21 cellular contexts compared by ENCODE assay signal in genomic region chr5:129049116-129049515, GRCh38. TPM values are rescaled to one million over a fixed set of nuclear protein-coding genes. Genes with fewer than 3 reads are reported as not detected.
DNase-seq lines count a peak whose midpoint lies in the region; ATAC-seq and TF ChIP-seq lines count a peak whose summit lies in the region.
"Had no signal": no experiment of that assay in that cellular context is flagged by ENCODE, and none has a peak within 500 bp of the region (broad histone marks: within the 10 kb centered on the region; RNA-seq: fewer than 3 reads in every experiment).

No MANE protein-coding gene starts in this region.

- no peaks in the 10 kb centered on the region for H3K9me2 ChIP-seq in SK-N-SH

- H3K27ac ChIP-seq in SK-N-SH (ENCODE audit: low read depth in 2 of 2, low read length in 1 of 2) (peak overlapping the region in 1 of 2 experiments; percentile 47; a peak in 1 of 4 replicates), VCaP (peak overlapping the region; percentile 33), heart right ventricle (no peak overlapping the region), right cardiac atrium (ENCODE audit: low read length) (no peak overlapping the region)
- H3K27ac ChIP-seq: A549; BLaER1 treated with 17β-estradiol and CSF1 and Interleukin-3, amounts not matched to agents 10 nM and 100 nM had no signal

- H3K36me3 ChIP-seq in SK-N-SH (replicated peaks in 1 of 2; ENCODE audit: control insufficient read depth in 1 of 2, insufficient read depth in 2 of 2, low read length in 1 of 2) (no peaks in the 10 kb centered on the region), heart right ventricle (no peaks in the 10 kb centered on the region)
- H3K36me3 ChIP-seq: BE2C; BLaER1 treated with 17β-estradiol and CSF1 and Interleukin-3, amounts not matched to agents 10 nM and 100 nM; HAP-1 had no signal

- no peaks in the 10 kb centered on the region for H3K27me3 Mint-ChIP-seq in nephron (ENCODE audit: low read depth)

- H3K4me2 ChIP-seq in SK-N-SH: no peak overlapping the region
- H3K4me2 ChIP-seq: A549; BLaER1 treated with 17β-estradiol and CSF1 and Interleukin-3, amounts not matched to agents 10 nM and 100 nM had no signal

- POLR2A ChIA-PET in SK-N-SH (lab: Yijun Ruan, JAX): no interaction called here

- H3K27me3 ChIP-seq in SK-N-SH (ENCODE audit: insufficient read depth): no peaks in the 10 kb centered on the region
- H3K27me3 ChIP-seq in heart right ventricle: no peaks in the 10 kb centered on the region
- no peaks in the 10 kb centered on the region for H3K27me3 ChIP-seq in right cardiac atrium (ENCODE audit: control insufficient read depth, insufficient read depth)
- H3K27me3 ChIP-seq: BE2C; BLaER1 treated with 17β-estradiol and CSF1 and Interleukin-3, amounts not matched to agents 10 nM and 100 nM had no signal

- intact Hi-C loops in heart right ventricle (cut with DNase I) (no loop called here), right cardiac atrium (cut with DNase I) (no loop called here)

- H3K9ac ChIP-seq in SK-N-SH: no peak overlapping the region
- H3K9ac ChIP-seq: BLaER1 treated with 17β-estradiol and CSF1 and Interleukin-3, amounts not matched to agents 10 nM and 100 nM had no signal

- H3K9me3 Mint-ChIP-seq in nephron: peaks cover 12% of the 10 kb centered on the region

- no peaks in the 10 kb centered on the region for H3K36me3 Mint-ChIP-seq in nephron (ENCODE audit: low read depth)
- H3K36me3 Mint-ChIP-seq: CD14-positive monocyte had no signal

- peaks cover 0 to 7% of the 10 kb centered on the region in 2 experiments; a peak in 2 of 4 replicates for H3K4me1 ChIP-seq in SK-N-SH (ENCODE audit: control insufficient read depth in 1 of 2, insufficient read depth in 2 of 2, low read depth in 1 of 2, low read length in 1 of 2)
- H3K4me1 ChIP-seq in heart right ventricle: peaks cover 0 to 10% (median 0%) of the 10 kb centered on the region in 9 donors
- peaks cover 5% of the 10 kb centered on the region for H3K4me1 ChIP-seq in right cardiac atrium (ENCODE audit: control insufficient read depth, insufficient read depth, low read length)
- H3K4me1 ChIP-seq: A549; BLaER1 treated with 17β-estradiol and CSF1 and Interleukin-3, amounts not matched to agents 10 nM and 100 nM; HAP-1 had no signal

- CTCF ChIA-PET in SK-N-SH (lab: Yijun Ruan, JAX): interaction anchor here (1.1 kb wide), 1 partner anchor 144 kb away, joined by 3 read pairs; no protein-coding TSS in a partner anchor

- no peak overlapping the region for H2AFZ ChIP-seq in SK-N-SH (ENCODE audit: low read depth)

- H3K79me2 ChIP-seq in SK-N-SH (ENCODE audit: insufficient read depth): no peaks in the 10 kb centered on the region

- H3K27ac Mint-ChIP-seq in nephron: peak overlapping the region; percentile 25 to 70 (median 66)
- H3K27ac Mint-ChIP-seq: CD14-positive monocyte; CD4-positive, alpha-beta T cell; HFFc6 had no signal

- no peak for TF ChIP-seq RAD21 in SK-N-SH (IDR thresholded peaks at IDR 0.05; ENCODE audit: low read length)

- TF ChIP-seq CTCF in SK-N-SH (IDR thresholded peaks at IDR 0.05) (no peak), VCaP (conservative IDR thresholded peaks at IDR 0.05) (no peak), nephron (IDR thresholded peaks at IDR 0.05; ENCODE audit: unreplicated experiment in 3 of 3) (no peak), heart right ventricle (IDR thresholded peaks at IDR 0.05) (no peak)

- DNase-seq in SK-N-SH (no peak), heart right ventricle (no peak), right cardiac atrium (no peak)
- DNase-seq: 8988T; ACHN; AML-193; BE2C; Calu3; CD4-positive, alpha-beta T cell; COR-L47; DMS153; DND-41; GOT3; HFFc6 had no signal

- 2% methylated on average over 1 of the region's 1 CpG for WGBS in SK-N-SH (ENCODE audit: low lambda C conversion rate)
- 31 to 48% methylated on average over 1 of the region's 1 CpG for WGBS in heart right ventricle, 2 donors
- WGBS in right cardiac atrium: 34% methylated on average over 1 of the region's 1 CpG

- TF ChIP-seq EP300 in SK-N-SH (IDR thresholded peaks at IDR 0.05; ENCODE audit: borderline replicate concordance in 1 of 2, low read depth in 1 of 2, low read length in 1 of 2): no peak

- H3K9me3 ChIP-seq in SK-N-SH (no peaks in the 10 kb centered on the region), heart right ventricle (peaks cover 0 to 18% (median 9%) of the 10 kb centered on the region in 11 donors), right cardiac atrium (ENCODE audit: control insufficient read depth, low read length) (no peaks in the 10 kb centered on the region)
- H3K9me3 ChIP-seq: A549, BE2C, HAP-1 had no signal

- H3K4me3 Mint-ChIP-seq in nephron: no peak overlapping the region
- H3K4me3 Mint-ChIP-seq: CD14-positive monocyte; CD4-positive, alpha-beta T cell; HFFc6 had no signal

- peaks cover 16% of the 10 kb centered on the region for H3K4me1 Mint-ChIP-seq in nephron
- H3K4me1 Mint-ChIP-seq: CD14-positive monocyte had no signal

- peak; percentile 27; the same call in 1 of the 3 replicates for ATAC-seq in SK-N-SH treated with all-trans-retinoic acid at 6 μM for 48 hours
- no peak for ATAC-seq in heart right ventricle
- ATAC-seq in right cardiac atrium: no peak
- ATAC-seq: A549 had no signal

- no peaks in the 10 kb centered on the region for H4K20me1 ChIP-seq in SK-N-SH (ENCODE audit: insufficient read depth)
- H4K20me1 ChIP-seq: BLaER1 treated with 17β-estradiol and CSF1 and Interleukin-3, amounts not matched to agents 10 nM and 100 nM had no signal

- H3K4me3 ChIP-seq in SK-N-SH (ENCODE audit: low read depth in 2 of 2, low read length in 1 of 2): no peak overlapping the region
- H3K4me3 ChIP-seq in heart right ventricle: no peak overlapping the region
- H3K4me3 ChIP-seq in right cardiac atrium (ENCODE audit: low read length): no peak overlapping the region
- H3K4me3 ChIP-seq: A549; BLaER1 treated with 17β-estradiol and CSF1 and Interleukin-3, amounts not matched to agents 10 nM and 100 nM; HAP-1 had no signal

- no peaks in the 10 kb centered on the region for H3F3A ChIP-seq in SK-N-SH (replicated peaks; ENCODE audit: insufficient read depth)

TF ChIP-seq in SK-N-SH treated with all-trans-retinoic acid at 6 μM for 48 hours, 23 proteins besides CTCF, POLR2A, EP300 and RAD21:
- TF ChIP-seq ISL1 (CRISPR knock-in tag; IDR thresholded peaks at IDR 0.05): peak; percentile 45
- TF ChIP-seq ESRRG (CRISPR knock-in tag; IDR thresholded peaks at IDR 0.05): no peak
- no peak for TF ChIP-seq TSHZ2 (CRISPR knock-in tag; IDR thresholded peaks at IDR 0.05)
- no peak for TF ChIP-seq ZNF70 (CRISPR knock-in tag; IDR thresholded peaks at IDR 0.05)

TF ChIP-seq in SK-N-SH, 30 proteins besides CTCF, POLR2A, EP300 and RAD21 (continues in another document):
- TF ChIP-seq TAF1 (IDR thresholded peaks at IDR 0.05; ENCODE audit: borderline replicate concordance, low read depth, low read length) (no peak), RXRA (IDR thresholded peaks at IDR 0.05; ENCODE audit: borderline replicate concordance, low read depth) (no peak), FOSL2 (IDR thresholded peaks at IDR 0.05; ENCODE audit: borderline replicate concordance, low read depth) (no peak), CHD2 (IDR thresholded peaks at IDR 0.05; ENCODE audit: low read length, partially characterized antibody) (no peak), REST (IDR thresholded peaks at IDR 0.05; ENCODE audit: low read depth, low read length) (no peak), GATA2 (CRISPR knock-in tag; IDR thresholded peaks at IDR 0.05) (no peak), POLR2AphosphoS5 (IDR thresholded peaks at IDR 0.05; ENCODE audit: low read depth, low read length) (no peak), JUND (IDR thresholded peaks at IDR 0.05) (no peak), RFX5 (IDR thresholded peaks at IDR 0.05; ENCODE audit: low read length) (no peak), NRF1 (IDR thresholded peaks at IDR 0.05; ENCODE audit: low read depth, low read length) (no peak), PBX3 (IDR thresholded peaks at IDR 0.05) (no peak), YY1 (IDR thresholded peaks at IDR 0.05; ENCODE audit: low read depth) (no peak)

RNA-seq across cellular contexts. Expression of gene ISOC1, which starts 45.4 kb away (rescaled TPM):
- polyA plus RNA-seq in SK-N-SH (2012; rRNA removed) (20.6 and 26.2 TPM in 2 replicates), heart right ventricle (10 to 100 TPM; 30.4 to 40.3 TPM), right cardiac atrium (121 TPM)
- 38.5 and 40.4 TPM in 2 replicates for polyA plus RNA-seq in SK-N-SH (2012; cell fraction: cytosol; rRNA removed)
- 7.5 and 9.4 TPM in 2 replicates for polyA plus RNA-seq in SK-N-SH (2012; cell fraction: nucleus; rRNA removed)
- total RNA-seq in heart right ventricle (100 to 1,000 TPM in 1 of 10 donors, 10 to 100 TPM in 9; 59.6 to 102 (median 81.0) TPM), right cardiac atrium (10 to 100 TPM; 62.9 to 98.4 (median 88.4) TPM)
